ENCODE assay signal across 20 cellular contexts in genomic region chr5:91978221-91978882, GRCh38.
DNase-seq lines count a peak whose midpoint lies in the region; FAIRE-seq lines count a peak whose summit lies in the region.
"Had no signal": no experiment of that assay in that cellular context is flagged by ENCODE, and none has a peak within 500 bp of the region (broad histone marks: within the 10 kb centered on the region; RNA-seq: fewer than 3 reads in every experiment).

No MANE protein-coding gene starts in this region.

- no peaks in the 10 kb centered on the region for H3K27me3 ChIP-seq in SJCRH30
- H3K27me3 ChIP-seq in iPS-18a (ENCODE audit: control insufficient read depth, insufficient read depth, low read length): no peaks in the 10 kb centered on the region
- H3K27me3 ChIP-seq: BLaER1 treated with 17β-estradiol and CSF1 and Interleukin-3, amounts not matched to agents 10 nM and 100 nM; Peyer's patch had no signal

- H3K36me3 ChIP-seq in SJCRH30: no peaks in the 10 kb centered on the region
- H3K36me3 ChIP-seq in iPS-18a (ENCODE audit: control insufficient read depth, low read depth, low read length): no peaks in the 10 kb centered on the region
- H3K36me3 ChIP-seq: BLaER1 treated with 17β-estradiol and CSF1 and Interleukin-3, amounts not matched to agents 10 nM and 100 nM; Peyer's patch had no signal

- H3K4me1 ChIP-seq in SJCRH30: peaks cover 50% of the 10 kb centered on the region
- peaks cover 31% of the 10 kb centered on the region for H3K4me1 ChIP-seq in iPS-18a (ENCODE audit: control insufficient read depth, low read depth, low read length)
- H3K4me1 ChIP-seq: BLaER1 treated with 17β-estradiol and CSF1 and Interleukin-3, amounts not matched to agents 10 nM and 100 nM; Peyer's patch had no signal

- H3K9ac ChIP-seq in iPS-18a (ENCODE audit: low read length): no peak overlapping the region
- H3K9ac ChIP-seq: BLaER1 treated with 17β-estradiol and CSF1 and Interleukin-3, amounts not matched to agents 10 nM and 100 nM had no signal

- H3K9me3 ChIP-seq in SJCRH30 (replicated peaks) (no peaks in the 10 kb centered on the region), iPS-18a (ENCODE audit: control insufficient read depth, low read depth, low read length) (no peaks in the 10 kb centered on the region)
- H3K9me3 ChIP-seq: BLaER1 treated with 17β-estradiol and CSF1 and Interleukin-3, amounts not matched to agents 10 nM and 100 nM; Peyer's patch had no signal

- DNase-seq in NCI-H1417 treated with DMSO at 0.1 percent for 48 hours (lab: John Stamatoyannopoulos, UW) (peak; percentile 43), SJCRH30 (peak in 1 of 2 experiments; percentile 26), NCI-H510A treated with DMSO at 0.1 percent for 48 hours (lab: John Stamatoyannopoulos, UW) (no peak), SIG-M5 treated with dmso at 0.1 percent for 504 hours (lab: John Stamatoyannopoulos, UW; ENCODE audit: unreplicated experiment) (no peak)
- DNase-seq in activated CD4-positive, alpha-beta T cell treated with anti-CD3 and anti-CD28 coated beads for 4 hours: no peak
- DNase-seq: Calu3; CD8-positive, alpha-beta T cell; GDM1; Karpas-422; MV-4-11; NCI-H2029; NCI-H2171; NCI-H446; NCI-H526 treated with DMSO at 0.1 percent for 48 hours; Peyer's patch; T-cell had no signal

- H3K4me3 ChIP-seq in SJCRH30: no peak overlapping the region
- peak overlapping the region; percentile 33 for H3K4me3 ChIP-seq in iPS-18a (ENCODE audit: low read length)
- H3K4me3 ChIP-seq: BLaER1 treated with 17β-estradiol and CSF1 and Interleukin-3, amounts not matched to agents 10 nM and 100 nM; Peyer's patch had no signal

- FAIRE-seq in G401.6 (lab: Jason Lieb, UNC): peak; percentile 6
- FAIRE-seq: GM18507 had no signal

- H3K27ac ChIP-seq in SJCRH30 (peak overlapping the region; percentile 89), iPS-18a (ENCODE audit: low read length) (no peak overlapping the region)
- H3K27ac ChIP-seq: BLaER1 treated with 17β-estradiol and CSF1 and Interleukin-3, amounts not matched to agents 10 nM and 100 nM; Peyer's patch had no signal
